In genomic region chr11:110000045-110000502, GRCh38 we compare ENCODE assay signal across 9 cellular contexts.
DNase-seq lines count a peak whose midpoint lies in the region; ATAC-seq and TF ChIP-seq lines count a peak whose summit lies in the region.
"Had no signal": no experiment of that assay in that cellular context is flagged by ENCODE, and none has a peak within 500 bp of the region (broad histone marks: within the 10 kb centered on the region; RNA-seq: fewer than 3 reads in every experiment).

No MANE protein-coding gene starts in this region.

- no peaks in the 10 kb centered on the region for H3F3A ChIP-seq in PC-3 (ENCODE audit: low read length, unreplicated experiment)

- no peaks in the 10 kb centered on the region for H3K9me3 ChIP-seq in left ventricle myocardium inferior (replicated peaks)
- no peaks in the 10 kb centered on the region for H3K9me3 ChIP-seq in PC-3 (ENCODE audit: low read length)
- peaks cover 0 to 4% (median 0%) of the 10 kb centered on the region in 11 donors for H3K9me3 ChIP-seq in heart right ventricle
- no peaks in the 10 kb centered on the region for H3K9me3 ChIP-seq in effector memory CD4-positive, alpha-beta T cell (ENCODE audit: control insufficient read depth, low read length)

- H3K36me3 ChIP-seq in left ventricle myocardium inferior (no peaks in the 10 kb centered on the region), PC-3 (ENCODE audit: low read depth, low read length) (no peaks in the 10 kb centered on the region), heart right ventricle (no peaks in the 10 kb centered on the region)
- no peaks in the 10 kb centered on the region for H3K36me3 ChIP-seq in effector memory CD4-positive, alpha-beta T cell (ENCODE audit: control insufficient read depth, insufficient read depth, low read length)

- H3K4me3 ChIP-seq in left ventricle myocardium inferior (no peak overlapping the region), PC-3 (ENCODE audit: low read length) (no peak overlapping the region), heart right ventricle (no peak overlapping the region), dorsolateral prefrontal cortex (no peak overlapping the region)
- no peak overlapping the region for H3K4me3 ChIP-seq in effector memory CD4-positive, alpha-beta T cell (ENCODE audit: insufficient read depth, low read depth, low read length, poor library complexity, severe bottlenecking)

- CTCF ChIA-PET in PC-3 (lab: Charles Lee), result interaction anchor here (0.6 kb wide), 1 partner anchor 359 kb away, joined by 7 read pairs; no protein-coding TSS in a partner anchor

- intact Hi-C loops in Right ventricle myocardium inferior (cut with DNase I) (no loop called here), left ventricle myocardium inferior (cut with micrococcal nuclease) (no loop called here), PC-3 (cut with micrococcal nuclease) (loop anchor here (1.0 to 5.0 kb wide), 3 partner anchors 54 to 92 kb away; no protein-coding TSS in a partner anchor), heart right ventricle (cut with DNase I) (no loop called here), dorsolateral prefrontal cortex (cut with DNase I) (no loop called here)

- no TSS peak for BruUV-seq in PC-3 (replicated peaks; lab: Mats Ljungman, UMichigan)

- H2AFZ ChIP-seq in PC-3 (ENCODE audit: low read length), result no peak overlapping the region

- no peaks in the 10 kb centered on the region for H3K27me3 ChIP-seq in left ventricle myocardium inferior (ENCODE audit: low read depth)
- H3K27me3 ChIP-seq in PC-3 (ENCODE audit: low read length), result no peaks in the 10 kb centered on the region
- H3K27me3 ChIP-seq in heart right ventricle, result no peaks in the 10 kb centered on the region
- H3K27me3 ChIP-seq in dorsolateral prefrontal cortex, result no peaks in the 10 kb centered on the region
- no peaks in the 10 kb centered on the region for H3K27me3 ChIP-seq in effector memory CD4-positive, alpha-beta T cell (replicated peaks; ENCODE audit: control insufficient read depth, insufficient read depth, low read length, poor library complexity, severe bottlenecking)

- 54% methylated on average over 6 of the region's 6 CpGs for WGBS in heart right ventricle, 2 donors

- no peaks in the 10 kb centered on the region for H4K20me1 ChIP-seq in PC-3 (ENCODE audit: low read length)

- ATAC-seq in Right ventricle myocardium inferior, result peak; percentile 52
- ATAC-seq in HG02885 (IDR thresholded peaks at IDR 0.05; ENCODE audit: poor library complexity, unreplicated experiment), result peak; percentile 98
- ATAC-seq in PC-3, result peak; percentile 99
- peak; percentile 67 to 99 (median 88) for ATAC-seq in heart right ventricle

- H3K9me2 ChIP-seq in PC-3 (replicated peaks; ENCODE audit: low read length), result no peaks in the 10 kb centered on the region

- H3K79me2 ChIP-seq in PC-3 (ENCODE audit: low read length), result no peaks in the 10 kb centered on the region

- TF ChIP-seq CTCF in left ventricle myocardium inferior (IDR thresholded peaks at IDR 0.05; ENCODE audit: borderline replicate concordance), result no peak
- TF ChIP-seq CTCF in PC-3 (conservative IDR thresholded peaks at IDR 0.05; ENCODE audit: low read depth, low read length), result no peak
- no peak for TF ChIP-seq CTCF in heart right ventricle (IDR thresholded peaks at IDR 0.05)
- TF ChIP-seq CTCF in dorsolateral prefrontal cortex (IDR thresholded peaks at IDR 0.05 in 54 of 56, conservative IDR thresholded peaks at IDR 0.05 in 2 of 56; ENCODE audit: low read depth in 1 of 56, partially characterized antibody in 56 of 56), result no peak

- H3K4me2 ChIP-seq in PC-3 (ENCODE audit: low read length), result peak overlapping the region; percentile 43

- H3K4me1 ChIP-seq in left ventricle myocardium inferior (no peaks in the 10 kb centered on the region), PC-3 (ENCODE audit: insufficient read depth, low read length) (peaks cover 33% of the 10 kb centered on the region), heart right ventricle (peaks cover 0 to 12% (median 0%) of the 10 kb centered on the region in 9 donors)
- H3K4me1 ChIP-seq in effector memory CD4-positive, alpha-beta T cell (ENCODE audit: control insufficient read depth, insufficient read depth, low read length, poor library complexity, severe bottlenecking), result no peaks in the 10 kb centered on the region

- POLR2A ChIA-PET in PC-3 (lab: Charles Lee; ENCODE audit: unreplicated experiment), result interaction anchor here (0.9 kb wide), 1 partner anchor 92 kb away, joined by 4 read pairs; no protein-coding TSS in a partner anchor

- H3K27ac ChIP-seq in left ventricle myocardium inferior (replicated peaks) (no peak overlapping the region), PC-3 (ENCODE audit: low read length) (peak overlapping the region; percentile 86), heart right ventricle (peak overlapping the region in 1 of 10 donors; percentile 14), dorsolateral prefrontal cortex (peak overlapping the region in 6 of 59 donors; percentile 6 to 50 (median 8))
- H3K27ac ChIP-seq in effector memory CD4-positive, alpha-beta T cell (ENCODE audit: insufficient read depth, low read length, poor library complexity, severe bottlenecking), result no peak overlapping the region

- no peak for DNase-seq in Right ventricle myocardium inferior (ENCODE audit: missing footprints)
- no peak for DNase-seq in left ventricle myocardium inferior
- DNase-seq in PC-3, result peak; percentile 93
- DNase-seq in heart right ventricle, result peak in 1 of 2 donors; percentile 5
- DNase-seq in NCI-H1930 (lab: John Stamatoyannopoulos, UW), result no peak
- no peak for DNase-seq in dorsolateral prefrontal cortex
- no peak for DNase-seq in effector memory CD4-positive, alpha-beta T cell
- DNase-seq: DND-41 had no signal

- H3K9ac ChIP-seq in PC-3 (ENCODE audit: low read length), result peak overlapping the region; percentile 72
